Comparison of ENCODE assay signal across 8 cellular contexts in genomic region chr16:709651-710499, GRCh38. TPM values are rescaled to one million over a fixed set of nuclear protein-coding genes. Genes with fewer than 3 reads are reported as not detected.
DNase-seq lines count a peak whose midpoint lies in the region; ATAC-seq and TF ChIP-seq lines count a peak whose summit lies in the region.

No MANE protein-coding gene starts in this region.

- no peak overlapping the region for H3K9ac ChIP-seq in Karpas-422 (ENCODE audit: low read length)

- CTCF ChIA-PET in BJ (lab: Yijun Ruan, JAX): interaction anchor here (1.1 to 5.2 kb wide), 9 partner anchors 13 to 377 kb away, joined by 3 to 47 read pairs (median 4); partner anchors contain the start of genes CCDC78, CHTF18, JMJD8 and RPUSD1

- H3K27ac Mint-ChIP-seq in stimulated activated naive CD8-positive, alpha-beta T cell treated with anti-CD3 and anti-CD28 coated beads, Interleukin-15, amount 100 ng/mL, for 72 hours: no peak overlapping the region

- no peaks in the 10 kb centered on the region for H3K36me3 ChIP-seq in BJ (ENCODE audit: control insufficient read depth, insufficient read depth, low read length)
- H3K36me3 ChIP-seq in Karpas-422 (ENCODE audit: insufficient read depth, low read length): no peaks in the 10 kb centered on the region
- no peaks in the 10 kb centered on the region for H3K36me3 ChIP-seq in SJCRH30
- H3K36me3 ChIP-seq in tibial artery: no peaks in the 10 kb centered on the region

- POLR2A ChIA-PET in BJ (lab: Charles Lee): no interaction called here

- ATAC-seq in GM18502 (IDR thresholded peaks at IDR 0.05; ENCODE audit: poor library complexity, unreplicated experiment) (no peak), HG03139 (IDR thresholded peaks at IDR 0.05; ENCODE audit: unreplicated experiment) (no peak)
- no peak for ATAC-seq in stimulated activated naive CD8-positive, alpha-beta T cell treated with anti-CD3 and anti-CD28 coated beads, Interleukin-15, amount 100 ng/mL, for 72 hours

- H3K4me2 ChIP-seq in Karpas-422 (ENCODE audit: low read depth, low read length, poor library complexity, severe bottlenecking): no peak overlapping the region

- peaks cover 76% of the 10 kb centered on the region for H3K27me3 Mint-ChIP-seq in stimulated activated naive CD8-positive, alpha-beta T cell treated with anti-CD3 and anti-CD28 coated beads, Interleukin-15, amount 100 ng/mL, for 72 hours

- peaks cover 17% of the 10 kb centered on the region; the same call in 1 of the 2 replicates for H4K20me1 ChIP-seq in Karpas-422 (ENCODE audit: insufficient read depth, low read depth, low read length)

- no peak overlapping the region for H2AFZ ChIP-seq in Karpas-422 (ENCODE audit: low read length)

- H3K9me3 ChIP-seq in Karpas-422 (ENCODE audit: low read length) (no peaks in the 10 kb centered on the region), SJCRH30 (replicated peaks) (no peaks in the 10 kb centered on the region), tibial artery (no peaks in the 10 kb centered on the region)

- no peak overlapping the region for H3K4me3 Mint-ChIP-seq in stimulated activated naive CD8-positive, alpha-beta T cell treated with anti-CD3 and anti-CD28 coated beads, Interleukin-15, amount 100 ng/mL, for 72 hours

- DNase-seq in BJ (ENCODE audit: low read depth): no peak
- DNase-seq in Karpas-422: peak; percentile 64
- DNase-seq in SJCRH30: peak; percentile 95 to 96
- DNase-seq in hippocampal formation (lab: John Stamatoyannopoulos, UW): peak; percentile 64 to 75
- no peak for DNase-seq in tibial artery
- DNase-seq in stimulated activated naive CD8-positive, alpha-beta T cell treated with anti-CD3 and anti-CD28 coated beads, Interleukin-15, amount 100 ng/mL, for 72 hours: no peak

- H3K79me2 ChIP-seq in Karpas-422 (ENCODE audit: low read length): no peaks in the 10 kb centered on the region

- H3K27me3 ChIP-seq in BJ (ENCODE audit: control insufficient read depth, insufficient read depth, low read length): peaks cover 17% of the 10 kb centered on the region
- H3K27me3 ChIP-seq in Karpas-422 (ENCODE audit: low read length): no peaks in the 10 kb centered on the region
- peaks cover under 1% of the 10 kb centered on the region; the same call in 1 of the 2 replicates for H3K27me3 ChIP-seq in SJCRH30
- H3K27me3 ChIP-seq in tibial artery: peaks cover 0 to 78% of the 10 kb centered on the region in 2 donors

- intact Hi-C loops in tibial artery (cut with DNase I; ENCODE audit: low total_unique reads): loop anchor here (5.0 kb wide), 1 partner anchor 347 kb away; no protein-coding TSS in a partner anchor

- H3K4me3 ChIP-seq in BJ (ENCODE audit: low read depth, low read length) (no peak overlapping the region), Karpas-422 (ENCODE audit: low read length) (no peak overlapping the region), SJCRH30 (no peak overlapping the region), tibial artery (no peak overlapping the region)

- peaks cover 15% of the 10 kb centered on the region for H3K4me1 ChIP-seq in Karpas-422 (ENCODE audit: low read length)
- H3K4me1 ChIP-seq in SJCRH30: peaks cover 36% of the 10 kb centered on the region
- H3K4me1 ChIP-seq in tibial artery: peaks cover 0 to 43% (median 25%) of the 10 kb centered on the region in 4 donors

- H3K9me2 ChIP-seq in Karpas-422 (replicated peaks; ENCODE audit: insufficient read depth, low read length): no peaks in the 10 kb centered on the region

- 0 out of 2 replicates have a peak, but pooled peaks have one; percentile 5 for TF ChIP-seq CTCF in BJ (IDR thresholded peaks at IDR 0.05; ENCODE audit: insufficient read depth, low read depth, low read length)
- TF ChIP-seq CTCF in tibial artery (IDR thresholded peaks at IDR 0.05): no peak

- H3K27ac ChIP-seq in Karpas-422 (ENCODE audit: low read length): no peak overlapping the region
- peak overlapping the region; percentile 40 for H3K27ac ChIP-seq in SJCRH30
- H3K27ac ChIP-seq in tibial artery: no peak overlapping the region

- no peaks in the 10 kb centered on the region for H3K9me3 Mint-ChIP-seq in stimulated activated naive CD8-positive, alpha-beta T cell treated with anti-CD3 and anti-CD28 coated beads, Interleukin-15, amount 100 ng/mL, for 72 hours

- peaks cover 23% of the 10 kb centered on the region for H3K4me1 Mint-ChIP-seq in stimulated activated naive CD8-positive, alpha-beta T cell treated with anti-CD3 and anti-CD28 coated beads, Interleukin-15, amount 100 ng/mL, for 72 hours

RNA-seq across cellular contexts. Expression of gene FBXL16, which starts 4.3 kb away (rescaled TPM):
- 0.32 and 0.67 TPM in 2 replicates for polyA plus RNA-seq in BJ (2011; rRNA removed)
- polyA minus RNA-seq in BJ (2011; rRNA and poly(A)+ RNA removed): 0.05 and 0.31 TPM in 2 replicates
- total RNA-seq in Karpas-422 (2014; rRNA removed; shearing (Covaris generic); ENCODE audit: low replicate concordance): 0.48 and 2.1 TPM in 2 replicates
- 1.7 and 1.8 TPM in 2 replicates for total RNA-seq in SJCRH30 (2014; rRNA removed; shearing (Covaris generic))

RNA-seq across cellular contexts. Expression of gene METRN, which starts 5.0 kb away (rescaled TPM):
- polyA plus RNA-seq in BJ (2011; rRNA removed): 33.7 and 40.3 TPM in 2 replicates
- polyA minus RNA-seq in BJ (2011; rRNA and poly(A)+ RNA removed): 11.3 and 16.7 TPM in 2 replicates
- total RNA-seq in Karpas-422 (2014; rRNA removed; shearing (Covaris generic); ENCODE audit: low replicate concordance): 25.2 and 132 TPM in 2 replicates
- 61.7 and 77.6 TPM in 2 replicates for total RNA-seq in SJCRH30 (2014; rRNA removed; shearing (Covaris generic))

RNA-seq across cellular contexts. Expression of gene ANTKMT, which starts 11.1 kb away (rescaled TPM):
- polyA plus RNA-seq in BJ (2011; rRNA removed): 7.7 and 10.7 TPM in 2 replicates
- 1.1 and 1.9 TPM in 2 replicates for polyA minus RNA-seq in BJ (2011; rRNA and poly(A)+ RNA removed)
- 19.8 and 53.3 TPM in 2 replicates for total RNA-seq in Karpas-422 (2014; rRNA removed; shearing (Covaris generic); ENCODE audit: low replicate concordance)
- 11.4 and 11.7 TPM in 2 replicates for total RNA-seq in SJCRH30 (2014; rRNA removed; shearing (Covaris generic))

RNA-seq across cellular contexts. Expression of gene CCDC78, which starts 16.4 kb away (rescaled TPM):
- polyA plus RNA-seq in BJ (2011; rRNA removed): 0.77 and 2.4 TPM in 2 replicates
- 0.21 and 0.57 TPM in 2 replicates for polyA minus RNA-seq in BJ (2011; rRNA and poly(A)+ RNA removed)
- total RNA-seq in Karpas-422 (2014; rRNA removed; shearing (Covaris generic); ENCODE audit: low replicate concordance): 29.4 and 110 TPM in 2 replicates
- total RNA-seq in SJCRH30 (2014; rRNA removed; shearing (Covaris generic)): 4.5 and 5.0 TPM in 2 replicates

RNA-seq across cellular contexts. Expression of gene HAGHL, which starts 17.0 kb away (rescaled TPM):
- polyA plus RNA-seq in BJ (2011; rRNA removed): 4.3 and 7.0 TPM in 2 replicates
- polyA minus RNA-seq in BJ (2011; rRNA and poly(A)+ RNA removed): 2.1 and 2.9 TPM in 2 replicates
- total RNA-seq in Karpas-422 (2014; rRNA removed; shearing (Covaris generic); ENCODE audit: low replicate concordance): 57.4 and 159 TPM in 2 replicates
- 6.0 and 8.9 TPM in 2 replicates for total RNA-seq in SJCRH30 (2014; rRNA removed; shearing (Covaris generic))

Comparison
In these comparisons a context has a peak if more than half of its experiments do, and no peak if none do; other contexts are left out.
1. DNase-seq: peak in Karpas-422 (single experiment), SJCRH30 (2 of 2) and hippocampal formation (2 of 2); none in BJ (single experiment), tibial artery (0 of 2) and stimulated activated naive CD8-positive, alpha-beta T cell treated with anti-CD3 and anti-CD28 coated beads, Interleukin-15, amount 100 ng/mL, for 72 hours (0 of 2).